Comparison of ENCODE assay signal across 8 cellular contexts in the genomic region with DNA sequence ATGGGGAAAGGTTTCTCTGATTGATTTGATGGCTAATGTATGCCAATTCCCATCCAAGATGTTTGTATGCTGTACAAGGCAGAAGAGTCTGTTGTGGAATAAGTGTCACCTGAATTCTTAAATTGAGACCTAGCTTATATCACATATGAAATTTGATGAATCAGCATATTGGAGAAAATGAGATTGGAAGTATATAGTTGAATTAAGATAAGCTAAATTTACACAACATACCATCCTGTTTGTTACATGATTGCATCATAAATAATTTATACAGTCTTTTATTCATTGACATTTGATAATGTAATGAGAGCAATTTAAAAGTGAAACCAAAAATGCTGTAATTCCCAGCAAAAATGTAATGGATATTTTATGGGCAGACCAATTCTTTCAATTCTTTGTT. TPM values are rescaled to one million over a fixed set of nuclear protein-coding genes. Genes with fewer than 3 reads are reported as not detected.
DNase-seq lines count a peak whose midpoint lies in the region; ATAC-seq, FAIRE-seq and TF ChIP-seq lines count a peak whose summit lies in the region.

No MANE protein-coding gene starts in this region.

- H3K9me3 ChIP-seq in CD8-positive, alpha-beta T cell (ENCODE audit: low read length): no peaks in the 10 kb centered on the region
- H3K9me3 ChIP-seq in NT2/D1 (ENCODE audit: insufficient read depth, low read length) (no peaks in the 10 kb centered on the region), H1 (ENCODE audit: insufficient read depth in 2 of 2, low read depth in 1 of 2, low read length in 1 of 2) (no peaks in the 10 kb centered on the region), neuron (ENCODE audit: low read length) (no peaks in the 10 kb centered on the region), aorta (ENCODE audit: control insufficient read depth, low read length) (no peaks in the 10 kb centered on the region)

- H3K4me3 Mint-ChIP-seq in CD8-positive, alpha-beta T cell: peak overlapping the region; percentile 100

- no peak for TF ChIP-seq POLR2A in H1 (IDR thresholded peaks at IDR 0.05; ENCODE audit: control extremely low read depth in 1 of 2, low read depth in 2 of 2, low read length in 2 of 2)

- ATAC-seq in CD8-positive, alpha-beta T cell: no peak
- ATAC-seq in aorta (ENCODE audit: low FRiP score): no peak

- H2BK12ac ChIP-seq in H1 (ENCODE audit: low read depth, low read length): no peak overlapping the region

- H3K4me2 ChIP-seq in H1 (ENCODE audit: insufficient read depth in 1 of 2, low read depth in 2 of 2, low read length in 2 of 2): peak overlapping the region; percentile 56 to 75

- H4K5ac ChIP-seq in H1 (ENCODE audit: insufficient read length, low read depth, low read length): no peak overlapping the region

- DNase-seq in CD8-positive, alpha-beta T cell: no peak
- no peak for DNase-seq in NT2/D1 (ENCODE audit: low read depth, low spot score)
- no peak for DNase-seq in H1 (ENCODE audit: low read depth in 1 of 2, low spot score in 2 of 2)
- no peak for DNase-seq in epidermal melanocyte (ENCODE audit: insufficient read length, low spot score)
- no peak for DNase-seq in DMS79 (lab: John Stamatoyannopoulos, UW)
- no peak for DNase-seq in D721Med (ENCODE audit: insufficient read length, low spot score)
- DNase-seq in aorta: no peak

- H3K36me3 ChIP-seq in CD8-positive, alpha-beta T cell (ENCODE audit: insufficient read depth, low read length): no peaks in the 10 kb centered on the region
- H3K36me3 ChIP-seq in NT2/D1 (ENCODE audit: insufficient read depth, insufficient read length, low read length): peaks cover 20% of the 10 kb centered on the region
- H3K36me3 ChIP-seq in H1 (ENCODE audit: control insufficient read depth in 2 of 4, insufficient read depth in 4 of 4, low read length in 3 of 4): peaks cover 2 to 14% (median 5%) of the 10 kb centered on the region in 4 experiments; a peak in 4 of 8 replicates
- peaks cover 20% of the 10 kb centered on the region for H3K36me3 ChIP-seq in neuron (ENCODE audit: insufficient read depth, low read length)
- H3K36me3 ChIP-seq in aorta (ENCODE audit: control insufficient read depth in 1 of 2, insufficient read depth in 2 of 2, low read length in 1 of 2): no peaks in the 10 kb centered on the region

- H3K4me1 Mint-ChIP-seq in CD8-positive, alpha-beta T cell (ENCODE audit: low read depth): peaks cover 64% of the 10 kb centered on the region

- H3K9ac ChIP-seq in NT2/D1 (ENCODE audit: insufficient read length, low read depth): peak overlapping the region; percentile 28
- H3K9ac ChIP-seq in H1 (replicated peaks in 1 of 4; ENCODE audit: extremely low read depth in 1 of 4, low read depth in 3 of 4, low read length in 3 of 4): peak overlapping the region in 2 of 4 experiments; percentile 95 to 99; a peak in 2 of 7 replicates

- peaks cover 17% of the 10 kb centered on the region for H3K36me3 Mint-ChIP-seq in CD8-positive, alpha-beta T cell

- peaks cover 39% of the 10 kb centered on the region for H3K4me1 ChIP-seq in CD8-positive, alpha-beta T cell (ENCODE audit: insufficient read depth, low read length)
- no peaks in the 10 kb centered on the region for H3K4me1 ChIP-seq in NT2/D1 (ENCODE audit: insufficient read depth, insufficient read length)
- H3K4me1 ChIP-seq in H1 (replicated peaks in 1 of 4; ENCODE audit: control insufficient read depth in 3 of 4, insufficient read depth in 4 of 4, low read length in 3 of 4): peaks cover 0 to 9% (median 3%) of the 10 kb centered on the region in 4 experiments; a peak in 4 of 7 replicates
- peaks cover 20% of the 10 kb centered on the region for H3K4me1 ChIP-seq in neuron (ENCODE audit: insufficient read depth, low read length)
- H3K4me1 ChIP-seq in aorta (ENCODE audit: control insufficient read depth in 1 of 2, insufficient read depth in 2 of 2, low read length in 2 of 2): peaks cover 3 to 20% of the 10 kb centered on the region in 2 donors

- intact Hi-C loops in CD8-positive, alpha-beta T cell (cut with DNase I, micrococcal nuclease): loop anchor here (2.0 to 10.0 kb wide), 8 partner anchors 267 to 1375 kb away; partner anchors contain the start of genes SREK1 (in 2 of the 2), TRIM23 (in 2 of the 2), CENPK (in 1 of the 2) and PPWD1 (in 1 of the 2)
- intact Hi-C loops in aorta (cut with DNase I): no loop called here

- H3K4ac ChIP-seq in H1 (replicated peaks; ENCODE audit: insufficient read length, low read depth, low read length): no peak overlapping the region

- H3K79me2 ChIP-seq in H1 (ENCODE audit: control insufficient read depth in 1 of 2, insufficient read depth in 2 of 2, low read length in 2 of 2): peaks cover 15 to 84% of the 10 kb centered on the region in 2 experiments; a peak in 3 of 4 replicates

- POLR2A ChIA-PET in CD8-positive, alpha-beta T cell (lab: Charles Lee): no interaction called here
- POLR2A ChIA-PET in H1 (lab: Charles Lee; ENCODE audit: partially characterized antibody): interaction anchor here (0.8 to 3.7 kb wide), 6 partner anchors 9 to 125 kb away, joined by 3 to 30 read pairs (median 5); partner anchors contain the start of gene SHISAL2B

- H3K18ac ChIP-seq in H1 (ENCODE audit: extremely low read depth, low read length): no peak overlapping the region

- H3K27me3 Mint-ChIP-seq in CD8-positive, alpha-beta T cell (ENCODE audit: low read depth): no peaks in the 10 kb centered on the region

- no peak overlapping the region for H2AFZ ChIP-seq in H1 (ENCODE audit: low read length)
- no peak overlapping the region for H2AFZ ChIP-seq in neuron (ENCODE audit: low read depth, low read length)

- no peak overlapping the region for H3K23ac ChIP-seq in H1 (ENCODE audit: insufficient read length)

- no peak overlapping the region for H4K91ac ChIP-seq in H1 (replicated peaks; ENCODE audit: insufficient read length, low read length)

- no peaks in the 10 kb centered on the region for H3K27me3 ChIP-seq in CD8-positive, alpha-beta T cell (ENCODE audit: insufficient read depth, low read length)
- H3K27me3 ChIP-seq in NT2/D1 (ENCODE audit: insufficient read depth, insufficient read length) (no peaks in the 10 kb centered on the region), H1 (replicated peaks in 1 of 4; ENCODE audit: control insufficient read depth in 3 of 4, extremely low read depth in 1 of 4, insufficient read depth in 3 of 4, low read length in 3 of 4) (no peaks in the 10 kb centered on the region), neuron (ENCODE audit: insufficient read depth, low read length) (no peaks in the 10 kb centered on the region), aorta (ENCODE audit: control insufficient read depth in 1 of 2, insufficient read depth in 2 of 2, low read length in 1 of 2) (no peaks in the 10 kb centered on the region)

- peaks cover 0 to 2% of the 10 kb centered on the region in 2 experiments for H4K20me1 ChIP-seq in H1 (replicated peaks in 1 of 2; ENCODE audit: control insufficient read depth in 1 of 2, insufficient read depth in 2 of 2, low read length in 2 of 2)

- no peak for TF ChIP-seq RAD21 in H1 (IDR thresholded peaks at IDR 0.05 in 1 of 2, conservative IDR thresholded peaks at IDR 0.05 in 1 of 2; ENCODE audit: low read depth in 2 of 2, low read length in 2 of 2)

- peaks cover 6% of the 10 kb centered on the region for H3K79me1 ChIP-seq in H1 (ENCODE audit: low read depth, low read length)

- H3K9me3 Mint-ChIP-seq in CD8-positive, alpha-beta T cell: no peaks in the 10 kb centered on the region

- no peak overlapping the region for H2BK20ac ChIP-seq in H1 (ENCODE audit: low read length)

- H4K8ac ChIP-seq in H1 (ENCODE audit: extremely low read depth, insufficient read depth, low read length): no peak overlapping the region

- no peak overlapping the region for H3K27ac ChIP-seq in CD8-positive, alpha-beta T cell (ENCODE audit: low read depth, low read length)
- no peak overlapping the region for H3K27ac ChIP-seq in H1 (ENCODE audit: low read depth, low read length)
- no peak overlapping the region for H3K27ac ChIP-seq in aorta (ENCODE audit: low read depth in 1 of 2, low read length in 2 of 2)

- no peak overlapping the region for H2AK5ac ChIP-seq in H1 (ENCODE audit: low read depth, low read length)

- FAIRE-seq in H1 (lab: Jason Lieb, UNC) (no peak), D721Med (lab: Jason Lieb, UNC) (no peak)

- TF ChIP-seq CTCF in CD8-positive, alpha-beta T cell (IDR thresholded peaks at IDR 0.05): no peak
- TF ChIP-seq CTCF in H1 (IDR thresholded peaks at IDR 0.05; ENCODE audit: control extremely low read depth in 1 of 3, insufficient read depth in 1 of 3, low read depth in 1 of 3, low read length in 3 of 3) (no peak), D721Med (IDR thresholded peaks at IDR 0.05; ENCODE audit: insufficient read depth, missing control alignments) (no peak)

- no peak for TF ChIP-seq EP300 in H1 (IDR thresholded peaks at IDR 0.05; ENCODE audit: borderline replicate concordance in 1 of 2, low read depth in 2 of 2, low read length in 2 of 2)

- CTCF ChIA-PET in CD8-positive, alpha-beta T cell (lab: Charles Lee): interaction anchor here (1.7 kb wide), 1 partner anchor 13 kb away, joined by 5 read pairs; no protein-coding TSS in a partner anchor
- CTCF ChIA-PET in H1 (lab: Charles Lee; ENCODE audit: partially characterized antibody): interaction anchor here (1.1 to 2.8 kb wide), 4 partner anchors 90 to 139 kb away, joined by 4 to 13 read pairs (median 5); no protein-coding TSS in a partner anchor

- H2BK120ac ChIP-seq in H1 (replicated peaks; ENCODE audit: low read depth, low read length): no peak overlapping the region

- peak overlapping the region; percentile 78 for H3K4me3 ChIP-seq in CD8-positive, alpha-beta T cell (ENCODE audit: low read depth, low read length)
- peak overlapping the region; percentile 91 for H3K4me3 ChIP-seq in NT2/D1 (ENCODE audit: insufficient read length, low read depth)
- peak overlapping the region in 3 of 4 experiments; percentile 79 to 100 (median 96); a peak in 6 of 8 replicates for H3K4me3 ChIP-seq in H1 (ENCODE audit: extremely low read depth in 1 of 4, insufficient read depth in 2 of 4, low read depth in 3 of 4, low read length in 4 of 4)
- peak overlapping the region; percentile 90 for H3K4me3 ChIP-seq in neuron (ENCODE audit: low read length)
- H3K4me3 ChIP-seq in aorta (ENCODE audit: low read length in 2 of 2): peak overlapping the region in 1 of 2 donors; percentile 99

- no peak overlapping the region for H3K14ac ChIP-seq in H1 (ENCODE audit: insufficient read length)

- no peak overlapping the region for H3K27ac Mint-ChIP-seq in CD8-positive, alpha-beta T cell

- 0 out of 2 replicates have a peak, but pooled peaks cover 2% of the 10 kb centered on the region for H3K23me2 ChIP-seq in H1 (ENCODE audit: low read depth, low read length)

- H2BK5ac ChIP-seq in H1 (ENCODE audit: low read depth, low read length): no peak overlapping the region

- no peak overlapping the region for H2BK15ac ChIP-seq in H1 (ENCODE audit: low read length)

- no peak overlapping the region for H3K56ac ChIP-seq in H1 (replicated peaks; ENCODE audit: insufficient read length, low read depth, low read length)

RNA-seq across cellular contexts. Expression of gene CWC27, which starts 1.1 kb away (rescaled TPM):
- 10 to 100 TPM; 15.5 to 16.6 TPM for total RNA-seq in CD8-positive, alpha-beta T cell
- 41.1 and 43.4 TPM in 2 replicates for total RNA-seq in H1 (2021; fragmentation: NEBNext Ultra II Directional; extraction: Animal tissue kit (Norgen Biotek cat#: 25700))
- polyA plus RNA-seq in H1 (2011; rRNA removed) (10.7 and 24.9 TPM in 2 replicates), aorta (10 to 100 TPM; 12.9 to 15.7 TPM)
- 32.5 TPM for polyA plus RNA-seq in H1 (2011; cell fraction: cytosol; rRNA removed)
- polyA plus RNA-seq in H1 (2011; cell fraction: nucleus; rRNA removed): 6.2 TPM
- polyA plus RNA-seq in H1 (2012, experiment 1 of 2): 31.3 to 54.5 TPM (median 32.6 TPM) in 4 replicates
- polyA plus RNA-seq in H1 (2012, experiment 2 of 2): 3.3 TPM
- 72.9 TPM for polyA plus RNA-seq in H1 (2013, experiment 1 of 2)
- 76.7 TPM for polyA plus RNA-seq in H1 (2013, experiment 2 of 2)
- 30.8 and 41.1 TPM in 2 replicates for polyA minus RNA-seq in H1 (2011; rRNA and poly(A)+ RNA removed)
- polyA minus RNA-seq in H1 (2011; cell fraction: cytosol; rRNA and poly(A)+ RNA removed): 12.6 TPM
- 69.4 TPM for polyA minus RNA-seq in H1 (2011; cell fraction: nucleus; rRNA and poly(A)+ RNA removed)
- 10 to 100 TPM; 19.5 to 20.7 TPM for total RNA-seq in aorta

RNA-seq across cellular contexts. Expression of gene SREK1IP1, which starts 1.4 kb away (rescaled TPM):
- total RNA-seq in CD8-positive, alpha-beta T cell: 10 to 100 TPM; 20.4 to 26.5 TPM
- 37.2 and 39.0 TPM in 2 replicates for total RNA-seq in H1 (2021; fragmentation: NEBNext Ultra II Directional; extraction: Animal tissue kit (Norgen Biotek cat#: 25700))
- polyA plus RNA-seq in H1 (2011; rRNA removed) (4.0 and 6.2 TPM in 2 replicates), aorta (10 to 100 TPM in 1 of 2 donors, 1 to 10 TPM in 1; 5.4 to 18.8 TPM)
- polyA plus RNA-seq in H1 (2011; cell fraction: cytosol; rRNA removed): 7.2 TPM
- 6.9 TPM for polyA plus RNA-seq in H1 (2011; cell fraction: nucleus; rRNA removed)
- polyA plus RNA-seq in H1 (2012, experiment 1 of 2): 10.3 to 15.8 TPM (median 14.4 TPM) in 4 replicates
- 4.6 TPM for polyA plus RNA-seq in H1 (2012, experiment 2 of 2)
- polyA plus RNA-seq in H1 (2013, experiment 1 of 2): 29.2 TPM
- polyA plus RNA-seq in H1 (2013, experiment 2 of 2): 29.2 TPM
- polyA minus RNA-seq in H1 (2011; rRNA and poly(A)+ RNA removed): 10.6 and 13.1 TPM in 2 replicates
- 14.7 TPM for polyA minus RNA-seq in H1 (2011; cell fraction: cytosol; rRNA and poly(A)+ RNA removed)
- 23.6 TPM for polyA minus RNA-seq in H1 (2011; cell fraction: nucleus; rRNA and poly(A)+ RNA removed)
- 10 to 100 TPM; 19.6 to 25.5 TPM for total RNA-seq in aorta

Comparison
In these comparisons a context has a peak if more than half of its experiments do, and no peak if none do; other contexts are left out.
1. intact Hi-C loops: an anchor here in CD8-positive, alpha-beta T cell (2.0 to 10.0 kb wide); none called in aorta.